ENCODE assay signal across 6 cellular contexts in the genomic region with DNA sequence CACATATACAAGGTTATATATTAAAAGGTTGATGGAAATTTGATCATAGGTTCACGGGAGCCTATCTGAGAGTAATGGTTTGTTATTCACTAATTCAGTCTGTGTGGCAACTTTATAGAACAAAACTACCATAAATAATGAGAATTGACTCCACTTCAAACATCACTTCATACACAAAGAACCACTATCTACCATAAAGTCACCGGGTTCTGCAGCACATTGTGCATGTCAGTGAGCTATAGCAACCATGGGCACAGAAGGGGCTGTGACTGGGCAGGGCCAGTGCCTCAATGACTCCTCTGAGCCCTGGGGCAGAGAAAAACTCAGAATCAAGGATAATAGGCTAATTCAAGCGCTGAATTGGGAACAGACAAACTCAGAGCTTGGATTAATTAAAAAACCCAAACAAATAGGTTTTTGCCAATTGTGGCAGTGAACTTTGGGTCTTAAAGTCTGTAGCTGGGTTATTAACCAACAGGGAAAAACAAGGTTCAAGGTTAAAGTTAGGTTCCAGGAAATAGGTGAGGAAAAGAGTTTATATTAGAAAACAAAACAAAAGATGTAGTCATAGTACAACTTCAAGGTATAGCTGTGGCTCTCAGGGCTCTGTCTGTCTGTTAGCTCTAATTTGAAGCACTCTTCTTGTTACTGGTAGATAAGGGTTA.
DNase-seq lines count a peak whose midpoint lies in the region; ATAC-seq, FAIRE-seq and TF ChIP-seq lines count a peak whose summit lies in the region.
"Not testable (repeated sequence)": the region's sequence is repeated elsewhere in the genome, so short reads cannot be mapped to it uniquely, and the experiment has no call there.

No MANE protein-coding gene starts in this region.

- not testable (repeated sequence) for H3K27me3 ChIP-seq in bronchial epithelial cell (ENCODE audit: control insufficient read depth, insufficient read depth, low read length); liver (ENCODE audit: control insufficient read depth in 4 of 4, insufficient read depth in 4 of 4, low read length in 3 of 4)

- TF ChIP-seq RAD21 in liver (IDR thresholded peaks at IDR 0.05), result not testable (repeated sequence)

- in situ Hi-C loops in SK-MEL-5 (cut with HindIII; ENCODE audit: low pct_unique_long_range_greater_than_20kb, low sequenced_read_pairs), result not testable (repeated sequence)

- H3K9ac ChIP-seq in liver (ENCODE audit: low read depth in 1 of 2, low read length in 2 of 2), result not testable (repeated sequence)

- not testable (repeated sequence) for H3K4me3 ChIP-seq in bronchial epithelial cell (ENCODE audit: low read depth, low read length); liver (ENCODE audit: low read depth in 1 of 3, low read length in 3 of 3)

- WGBS in liver, result 73% methylated on average over 3 of the region's 3 CpGs

- not testable (repeated sequence) for H3K9me3 Mint-ChIP-seq in neural crest cell

- DNase-seq in COLO829 (ENCODE audit: low spot score) (peak; percentile 6), SK-MEL-5 (ENCODE audit: low read depth, low spot score) (peak; percentile 82)
- not testable (repeated sequence) for DNase-seq in bronchial epithelial cell (ENCODE audit: low read depth); left lobe of liver (ENCODE audit: low spot score); neural crest cell (ENCODE audit: low read depth, low spot score)

- not testable (repeated sequence) for H3K36me3 Mint-ChIP-seq in neural crest cell (ENCODE audit: low read depth)

- not testable (repeated sequence) for H3K27ac ChIP-seq in liver (ENCODE audit: low read depth in 1 of 2, low read length in 2 of 2)

- not testable (repeated sequence) for H3K4me1 ChIP-seq in liver (ENCODE audit: control insufficient read depth in 4 of 4, insufficient read depth in 4 of 4, low read length in 3 of 4)

- not testable (repeated sequence) for H3K4me3 Mint-ChIP-seq in neural crest cell

- ATAC-seq in left lobe of liver, result peak; percentile 42

- H3K9me3 ChIP-seq in liver (ENCODE audit: control insufficient read depth in 4 of 4, low read length in 3 of 4), result not testable (repeated sequence)

- H3K36me3 ChIP-seq in bronchial epithelial cell (ENCODE audit: control insufficient read depth, insufficient read depth, low read length); liver (ENCODE audit: control insufficient read depth in 4 of 4, insufficient read depth in 3 of 4, low read depth in 1 of 4, low read length in 3 of 4): not testable (repeated sequence)

- H3K4me1 Mint-ChIP-seq in neural crest cell, result not testable (repeated sequence)

- not testable (repeated sequence) for TF ChIP-seq CTCF in bronchial epithelial cell (IDR thresholded peaks at IDR 0.05; ENCODE audit: insufficient read depth, low read length, severe bottlenecking); liver (IDR thresholded peaks at IDR 0.05; ENCODE audit: low read depth, low read length, missing input control); neural crest cell (conservative IDR thresholded peaks at IDR 0.05)

- peak overlapping the region; percentile 27 for H3K27ac Mint-ChIP-seq in neural crest cell (ENCODE audit: unreplicated experiment)

- peak; percentile 70 for FAIRE-seq in bronchial epithelial cell (lab: Jason Lieb, UNC)

- not testable (repeated sequence) for H3K27me3 Mint-ChIP-seq in neural crest cell (ENCODE audit: low read depth)

TF ChIP-seq in liver, 16 proteins besides CTCF, POLR2A, EP300 and RAD21:
- TF ChIP-seq HNF4A (conservative IDR thresholded peaks at IDR 0.05), result peak; percentile 52 to 74
- TF ChIP-seq SP1 (IDR thresholded peaks at IDR 0.05), result peak; percentile 9
- peak; percentile 24 to 39 for TF ChIP-seq RXRA (IDR thresholded peaks at IDR 0.05)
